29 cellular contexts compared by ENCODE assay signal in the genomic region with DNA sequence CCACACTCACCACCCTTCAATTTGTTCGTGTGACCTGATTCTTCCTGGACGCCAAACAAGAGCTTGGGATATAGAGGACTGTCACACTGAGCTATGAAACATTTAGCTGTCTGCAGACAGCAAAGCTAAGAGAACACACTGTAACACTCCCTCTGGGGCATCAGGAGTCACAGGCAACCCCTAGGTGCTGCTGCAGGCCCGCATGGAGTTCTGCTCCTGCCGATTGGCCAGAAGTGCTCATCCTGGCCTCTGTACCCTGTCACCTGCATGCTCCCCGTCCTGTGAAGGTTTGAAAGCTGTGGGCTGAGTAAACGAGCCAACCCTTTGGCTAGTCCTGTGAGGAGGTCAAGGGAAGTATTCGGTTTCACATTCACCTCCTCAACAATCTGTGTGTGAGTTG.
"Had no signal": no experiment of that assay in that cellular context is flagged by ENCODE, and none has a peak within 500 bp of the region (broad histone marks: within the 10 kb centered on the region; RNA-seq: fewer than 3 reads in every experiment).

No MANE protein-coding gene starts in this region.

- H3K4me3 ChIP-seq: adrenal gland, breast epithelium, cardiac muscle cell, colonic mucosa, heart left ventricle had no signal

- H3K9me3 ChIP-seq: adrenal gland, breast epithelium, colonic mucosa, heart left ventricle had no signal

- H3K36me3 ChIP-seq: adrenal gland, breast epithelium, cardiac muscle cell, colonic mucosa, heart left ventricle had no signal

- H3K27me3 Mint-ChIP-seq: activated CD4-positive, alpha-beta memory T cell treated with anti-CD3 and anti-CD28 coated beads, Interleukin-2, amount 10 ng/mL, durations not matched to agents 7 days and 5 days; activated CD4-positive, alpha-beta T cell treated with anti-CD3 and anti-CD28 coated beads, Interleukin-2, amount 10 ng/mL, durations not matched to agents 7 days and 5 days; activated naive CD4-positive, alpha-beta T cell treated with anti-CD3 and anti-CD28 coated beads, Interleukin-2, amount 10 ng/mL, durations not matched to agents 7 days and 5 days; activated naive CD8-positive, alpha-beta T cell treated with anti-CD3 and anti-CD28 coated beads for 36 hours; activated naive CD8-positive, alpha-beta T cell treated with anti-CD3 and anti-CD28 coated beads, Interleukin-2, amount 50 U/mL, for 24 hours; activated T-cell treated with anti-CD3 and anti-CD28 coated beads, Interleukin-2, amount 50 U/mL, for 24 hours had no signal

- H3K9me3 Mint-ChIP-seq: activated CD4-positive, alpha-beta memory T cell treated with anti-CD3 and anti-CD28 coated beads, Interleukin-2, amount 10 ng/mL, durations not matched to agents 7 days and 5 days; activated CD4-positive, alpha-beta T cell treated with anti-CD3 and anti-CD28 coated beads, Interleukin-2, amount 10 ng/mL, durations not matched to agents 7 days and 5 days; activated naive CD4-positive, alpha-beta T cell treated with anti-CD3 and anti-CD28 coated beads, Interleukin-2, amount 10 ng/mL, durations not matched to agents 7 days and 5 days; activated T-cell treated with anti-CD3 and anti-CD28 coated beads, Interleukin-2, amount 50 U/mL, for 24 hours; activated T-cell treated with anti-CD3 and anti-CD28 coated beads, Interleukin-2, amount 50 U/mL, for 72 hours had no signal

- H3K4me1 ChIP-seq: adrenal gland, breast epithelium, colonic mucosa, heart left ventricle had no signal

- H3K27me3 ChIP-seq: adrenal gland, breast epithelium, cardiac muscle cell, colonic mucosa, heart left ventricle had no signal

- DNase-seq: activated CD4-positive, alpha-beta memory T cell treated with anti-CD3 and anti-CD28 coated beads, Interleukin-2, amount 10 ng/mL, durations not matched to agents 7 days and 5 days; activated CD4-positive, alpha-beta T cell treated with anti-CD3 and anti-CD28 coated beads for 1 hour; activated CD4-positive, alpha-beta T cell treated with anti-CD3 and anti-CD28 coated beads for 4 hours; activated CD4-positive, alpha-beta T cell treated with anti-CD3 and anti-CD28 coated beads, Interleukin-2, amount 10 ng/mL, durations not matched to agents 7 days and 5 days; activated CD4-positive, alpha-beta T cell treated with anti-CD3 and anti-CD28 coated beads, Interleukin-2, amount 50 U/mL, for 4 hours; activated CD8-positive, alpha-beta memory T cell treated with anti-CD3 and anti-CD28 coated beads, Interleukin-2, amount 50 U/mL, for 48 hours; activated gamma-delta T cell; activated naive CD4-positive, alpha-beta T cell; activated naive CD4-positive, alpha-beta T cell treated with anti-CD3 and anti-CD28 coated beads, Interleukin-2, amount 10 ng/mL, durations not matched to agents 7 days and 5 days; activated naive CD8-positive, alpha-beta T cell treated with anti-CD3 and anti-CD28 coated beads for 36 hours; activated naive CD8-positive, alpha-beta T cell treated with anti-CD3 and anti-CD28 coated beads, Interleukin-2, amount 50 U/mL, for 24 hours; activated T-cell treated with anti-CD3 and anti-CD28 coated beads for 4 hours; activated T-cell treated with anti-CD3 and anti-CD28 coated beads, Interleukin-2, amount 50 U/mL, for 24 hours; activated T-cell treated with anti-CD3 and anti-CD28 coated beads, Interleukin-2, amount 50 U/mL, for 72 hours; adrenal gland; amygdala; aorta; central memory CD4-positive, alpha-beta T cell; cerebellar nuclear complex; colonic mucosa; effector memory CD4-positive, alpha-beta T cell; endodermal cell; foreskin fibroblast; heart left ventricle; T-helper 2 cell had no signal

- H3K4me3 Mint-ChIP-seq: activated CD4-positive, alpha-beta memory T cell treated with anti-CD3 and anti-CD28 coated beads, Interleukin-2, amount 10 ng/mL, durations not matched to agents 7 days and 5 days; activated CD4-positive, alpha-beta T cell treated with anti-CD3 and anti-CD28 coated beads, Interleukin-2, amount 10 ng/mL, durations not matched to agents 7 days and 5 days; activated naive CD4-positive, alpha-beta T cell treated with anti-CD3 and anti-CD28 coated beads, Interleukin-2, amount 10 ng/mL, durations not matched to agents 7 days and 5 days; activated naive CD8-positive, alpha-beta T cell treated with anti-CD3 and anti-CD28 coated beads for 36 hours; activated naive CD8-positive, alpha-beta T cell treated with anti-CD3 and anti-CD28 coated beads, Interleukin-2, amount 50 U/mL, for 24 hours; activated T-cell treated with anti-CD3 and anti-CD28 coated beads, Interleukin-2, amount 50 U/mL, for 24 hours; activated T-cell treated with anti-CD3 and anti-CD28 coated beads, Interleukin-2, amount 50 U/mL, for 72 hours; brain; endodermal cell had no signal

- H3K27ac Mint-ChIP-seq: activated CD4-positive, alpha-beta memory T cell treated with anti-CD3 and anti-CD28 coated beads, Interleukin-2, amount 10 ng/mL, durations not matched to agents 7 days and 5 days; activated CD4-positive, alpha-beta T cell treated with anti-CD3 and anti-CD28 coated beads, Interleukin-2, amount 10 ng/mL, durations not matched to agents 7 days and 5 days; activated naive CD4-positive, alpha-beta T cell treated with anti-CD3 and anti-CD28 coated beads, Interleukin-2, amount 10 ng/mL, durations not matched to agents 7 days and 5 days; activated naive CD8-positive, alpha-beta T cell treated with anti-CD3 and anti-CD28 coated beads for 36 hours; activated naive CD8-positive, alpha-beta T cell treated with anti-CD3 and anti-CD28 coated beads, Interleukin-2, amount 50 U/mL, for 24 hours; activated T-cell treated with anti-CD3 and anti-CD28 coated beads, Interleukin-2, amount 50 U/mL, for 24 hours; activated T-cell treated with anti-CD3 and anti-CD28 coated beads, Interleukin-2, amount 50 U/mL, for 72 hours; brain; endodermal cell had no signal

- ATAC-seq: activated naive CD8-positive, alpha-beta T cell treated with anti-CD3 and anti-CD28 coated beads, Interleukin-2, amount 50 U/mL, for 24 hours; activated T-cell treated with anti-CD3 and anti-CD28 coated beads, Interleukin-2, amount 50 U/mL, for 72 hours; esophagus mucosa; heart left ventricle had no signal

- H3K4me1 Mint-ChIP-seq: activated CD4-positive, alpha-beta memory T cell treated with anti-CD3 and anti-CD28 coated beads, Interleukin-2, amount 10 ng/mL, durations not matched to agents 7 days and 5 days; activated CD4-positive, alpha-beta T cell treated with anti-CD3 and anti-CD28 coated beads, Interleukin-2, amount 10 ng/mL, durations not matched to agents 7 days and 5 days; activated naive CD4-positive, alpha-beta T cell treated with anti-CD3 and anti-CD28 coated beads, Interleukin-2, amount 10 ng/mL, durations not matched to agents 7 days and 5 days; activated naive CD8-positive, alpha-beta T cell treated with anti-CD3 and anti-CD28 coated beads for 36 hours; activated naive CD8-positive, alpha-beta T cell treated with anti-CD3 and anti-CD28 coated beads, Interleukin-2, amount 50 U/mL, for 24 hours; brain; endodermal cell had no signal

- H3K27ac ChIP-seq: adrenal gland, breast epithelium, cardiac muscle cell, colonic mucosa, heart left ventricle had no signal
